In genomic region chr4:96056346-96056934, GRCh38 we compare ENCODE assay signal across 28 cellular contexts.
"Had no signal": no experiment of that assay in that cellular context is flagged by ENCODE, and none has a peak within 500 bp of the region (broad histone marks: within the 10 kb centered on the region; RNA-seq: fewer than 3 reads in every experiment).

No MANE protein-coding gene starts in this region.

- H3K4me3 ChIP-seq: coronary artery, esophagus muscularis mucosa, heart right ventricle, lower lobe of right lung, mucosa of descending colon, ovary, right lobe of liver, suprapubic skin, transverse colon, upper lobe of right lung, uterus had no signal

- H3K36me3 ChIP-seq: esophagus muscularis mucosa, heart right ventricle, lower lobe of right lung, ovary, right lobe of liver, suprapubic skin, transverse colon, upper lobe of right lung had no signal

- H3K27ac Mint-ChIP-seq: immature natural killer cell; naive B cell; natural killer cell treated with Interleukin-12 subunit alpha and Interleukin-12 subunit beta and Interleukin-15 and Interleukin-18, amount 100 ng/mL, for 72 hours; stimulated activated naive CD8-positive, alpha-beta T cell treated with anti-CD3 and anti-CD28 coated beads, Interleukin-15, amount 100 ng/mL, for 72 hours had no signal

- H3K4me3 Mint-ChIP-seq: central memory CD8-positive, alpha-beta T cell; immature natural killer cell; naive B cell; natural killer cell treated with Interleukin-12 subunit alpha and Interleukin-12 subunit beta and Interleukin-15 and Interleukin-18, amount 100 ng/mL, for 72 hours; stimulated activated naive CD8-positive, alpha-beta T cell treated with anti-CD3 and anti-CD28 coated beads, Interleukin-15, amount 100 ng/mL, for 72 hours had no signal

- H3K36me3 Mint-ChIP-seq: immature natural killer cell; naive B cell; natural killer cell treated with Interleukin-12 subunit alpha and Interleukin-12 subunit beta and Interleukin-15 and Interleukin-18, amount 100 ng/mL, for 72 hours had no signal

- H3K27me3 Mint-ChIP-seq: central memory CD8-positive, alpha-beta T cell; naive B cell; natural killer cell treated with Interleukin-12 subunit alpha and Interleukin-12 subunit beta and Interleukin-15 and Interleukin-18, amount 100 ng/mL, for 72 hours; stimulated activated naive CD8-positive, alpha-beta T cell treated with anti-CD3 and anti-CD28 coated beads, Interleukin-15, amount 100 ng/mL, for 72 hours had no signal

- H3K27me3 ChIP-seq: esophagus muscularis mucosa, foreskin keratinocyte, heart right ventricle, ovary, right lobe of liver, suprapubic skin, transverse colon, upper lobe of right lung, uterus had no signal

- ATAC-seq: foreskin keratinocyte; heart right ventricle; left ventricle myocardium superior; lower lobe of right lung; mucosa of descending colon; natural killer cell treated with Interleukin-12 subunit alpha and Interleukin-12 subunit beta and Interleukin-15 and Interleukin-18, amount 100 ng/mL, for 72 hours; right lobe of liver; stimulated activated naive CD8-positive, alpha-beta T cell treated with anti-CD3 and anti-CD28 coated beads, Interleukin-15, amount 100 ng/mL, for 72 hours; upper lobe of right lung had no signal

- H3K9me3 ChIP-seq: heart right ventricle, lower lobe of right lung, mucosa of descending colon, ovary, right lobe of liver, suprapubic skin, transverse colon, upper lobe of right lung, uterus had no signal

- H3K9me3 Mint-ChIP-seq: stimulated activated naive CD8-positive, alpha-beta T cell treated with anti-CD3 and anti-CD28 coated beads, Interleukin-15, amount 100 ng/mL, for 72 hours had no signal

- H3K4me1 ChIP-seq: esophagus muscularis mucosa, heart right ventricle, lower lobe of right lung, right lobe of liver, suprapubic skin, transverse colon, upper lobe of right lung, uterus had no signal

- DNase-seq: dermis blood vessel endothelial cell; effector CD8-positive, alpha-beta T cell; foreskin keratinocyte; glutamatergic neuron; heart right ventricle; hippocampal formation; immature natural killer cell; islet precursor cell; left ventricle myocardium superior; lower lobe of right lung; mucosa of descending colon; naive B cell; occipital lobe; ovary; right lobe of liver; small intestine; stimulated activated CD4-positive, alpha-beta T cell treated with anti-CD3 and anti-CD28 coated beads, Interleukin-15, amount 100 ng/mL, for 24 hours; stimulated activated CD4-positive, alpha-beta T cell treated with anti-CD3 and anti-CD28 coated beads, Interleukin-2, amount 100 ng/mL, for 48 hours; stimulated activated naive CD4-positive, alpha-beta T cell; stimulated activated naive CD8-positive, alpha-beta T cell treated with anti-CD3 and anti-CD28 coated beads, Interleukin-15, amount 100 ng/mL, for 72 hours; transverse colon; upper lobe of right lung; uterus had no signal

- H3K27ac ChIP-seq: coronary artery, esophagus muscularis mucosa, foreskin keratinocyte, heart right ventricle, lower lobe of right lung, ovary, right lobe of liver, suprapubic skin, transverse colon, upper lobe of right lung, uterus had no signal

- H3K4me1 Mint-ChIP-seq: central memory CD8-positive, alpha-beta T cell; immature natural killer cell; naive B cell; stimulated activated naive CD8-positive, alpha-beta T cell treated with anti-CD3 and anti-CD28 coated beads, Interleukin-15, amount 100 ng/mL, for 72 hours had no signal
